13 cellular contexts compared by ENCODE assay signal in genomic region chr6:423062-423798, GRCh38. TPM values are rescaled to one million over a fixed set of nuclear protein-coding genes. Genes with fewer than 3 reads are reported as not detected.
DNase-seq lines count a peak whose midpoint lies in the region; TF ChIP-seq lines count a peak whose summit lies in the region.
"Had no signal": no experiment of that assay in that cellular context is flagged by ENCODE, and none has a peak within 500 bp of the region (broad histone marks: within the 10 kb centered on the region; RNA-seq: fewer than 3 reads in every experiment).

No MANE protein-coding gene starts in this region.

- H3K27me3 ChIP-seq in skeletal muscle satellite cell (ENCODE audit: control insufficient read depth, insufficient read depth, low read length) (peaks cover 4% of the 10 kb centered on the region), Karpas-422 (ENCODE audit: low read length) (no peaks in the 10 kb centered on the region)

- H4K20me1 ChIP-seq in Karpas-422 (ENCODE audit: insufficient read depth, low read depth, low read length), result no peaks in the 10 kb centered on the region

- H3K9me2 ChIP-seq in Karpas-422 (replicated peaks; ENCODE audit: insufficient read depth, low read length), result no peaks in the 10 kb centered on the region

- POLR2A ChIA-PET in HEK293 (lab: Yijun Ruan, JAX), result interaction anchor here (0.7 kb wide), 1 partner anchor 72 kb away, joined by 4 read pairs; no protein-coding TSS in a partner anchor

- peak overlapping the region; percentile 59 for H3K4me3 Mint-ChIP-seq in activated CD4-positive, alpha-beta T cell treated with anti-CD3 and anti-CD28 coated beads, Interleukin-2, amount 10 ng/mL, durations not matched to agents 24 days and 14 days
- no peak overlapping the region for H3K4me3 Mint-ChIP-seq in activated naive CD8-positive, alpha-beta T cell treated with anti-CD3 and anti-CD28 coated beads for 36 hours
- H3K4me3 Mint-ChIP-seq: HFFc6 had no signal

- H3K9me3 Mint-ChIP-seq in activated CD4-positive, alpha-beta T cell treated with anti-CD3 and anti-CD28 coated beads, Interleukin-2, amount 10 ng/mL, durations not matched to agents 24 days and 14 days, result peaks cover 11% of the 10 kb centered on the region
- H3K9me3 Mint-ChIP-seq in activated naive CD8-positive, alpha-beta T cell treated with anti-CD3 and anti-CD28 coated beads for 36 hours, result peaks cover 3% of the 10 kb centered on the region

- H3K9ac ChIP-seq in skeletal muscle satellite cell (ENCODE audit: low read depth, low read length) (peak overlapping the region; percentile 12), Karpas-422 (ENCODE audit: low read length) (no peak overlapping the region)

- no peaks in the 10 kb centered on the region for H3K4me1 ChIP-seq in HEK293 (ENCODE audit: control insufficient read depth, insufficient read depth, low read length)
- H3K4me1 ChIP-seq in skeletal muscle satellite cell (ENCODE audit: control insufficient read depth, insufficient read depth, low read length), result peaks cover 13% of the 10 kb centered on the region
- no peaks in the 10 kb centered on the region for H3K4me1 ChIP-seq in Karpas-422 (ENCODE audit: low read length)

- H3K4me3 ChIP-seq in HEK293 (ENCODE audit: low read depth, low read length) (no peak overlapping the region), skeletal muscle satellite cell (ENCODE audit: low read length) (no peak overlapping the region), Karpas-422 (ENCODE audit: low read length) (no peak overlapping the region)
- H3K4me3 ChIP-seq: SK-N-MC, skin epidermis had no signal

- CTCF ChIA-PET in HEK293 (lab: Yijun Ruan, JAX), result interaction anchor here (0.6 to 1.3 kb wide), 2 partner anchors 12 to 77 kb away, joined by 3 read pairs; no protein-coding TSS in a partner anchor

- no peaks in the 10 kb centered on the region for H3K79me2 ChIP-seq in Karpas-422 (ENCODE audit: low read length)

- H3K4me2 ChIP-seq in skeletal muscle satellite cell (ENCODE audit: low read length), result no peak overlapping the region
- no peak overlapping the region for H3K4me2 ChIP-seq in Karpas-422 (ENCODE audit: low read depth, low read length, poor library complexity, severe bottlenecking)

- H3K27ac Mint-ChIP-seq in activated CD4-positive, alpha-beta T cell treated with anti-CD3 and anti-CD28 coated beads, Interleukin-2, amount 10 ng/mL, durations not matched to agents 24 days and 14 days, result peak overlapping the region; percentile 91
- H3K27ac Mint-ChIP-seq in activated naive CD8-positive, alpha-beta T cell treated with anti-CD3 and anti-CD28 coated beads for 36 hours, result peak overlapping the region; percentile 87
- H3K27ac Mint-ChIP-seq: HFFc6 had no signal

- no peak for TF ChIP-seq CTCF in HEK293 (tag by site-specific recombination; IDR thresholded peaks at IDR 0.05)

- H3K36me3 Mint-ChIP-seq in activated CD4-positive, alpha-beta T cell treated with anti-CD3 and anti-CD28 coated beads, Interleukin-2, amount 10 ng/mL, durations not matched to agents 24 days and 14 days (ENCODE audit: low read depth), result peaks cover 4% of the 10 kb centered on the region
- H3K36me3 Mint-ChIP-seq in activated naive CD8-positive, alpha-beta T cell treated with anti-CD3 and anti-CD28 coated beads for 36 hours, result peaks cover 2% of the 10 kb centered on the region

- no peak overlapping the region for H3K27ac ChIP-seq in HEK293 (ENCODE audit: extremely low read depth, low read depth, low read length)
- H3K27ac ChIP-seq in Karpas-422 (ENCODE audit: low read length), result no peak overlapping the region
- H3K27ac ChIP-seq: SK-N-MC, skin epidermis had no signal

- intact Hi-C loops in activated CD4-positive, alpha-beta T cell treated with anti-CD3 and anti-CD28 coated beads, Interleukin-2, amount 10 ng/mL, durations not matched to agents 24 days and 14 days (cut with micrococcal nuclease), result loop anchor here (2.0 kb wide), 2 partner anchors 18 to 68 kb away; no protein-coding TSS in a partner anchor

- H2AFZ ChIP-seq in Karpas-422 (ENCODE audit: low read length), result no peak overlapping the region

- H3K4me1 Mint-ChIP-seq in activated CD4-positive, alpha-beta T cell treated with anti-CD3 and anti-CD28 coated beads, Interleukin-2, amount 10 ng/mL, durations not matched to agents 24 days and 14 days, result peaks cover 35% of the 10 kb centered on the region
- H3K4me1 Mint-ChIP-seq in activated naive CD8-positive, alpha-beta T cell treated with anti-CD3 and anti-CD28 coated beads for 36 hours, result peaks cover 24% of the 10 kb centered on the region

- no peaks in the 10 kb centered on the region for H3K36me3 ChIP-seq in HEK293 (ENCODE audit: control insufficient read depth in 2 of 2, insufficient read depth in 1 of 2, low read length in 2 of 2)
- no peaks in the 10 kb centered on the region for H3K36me3 ChIP-seq in skeletal muscle satellite cell (ENCODE audit: insufficient read depth, low read length)
- H3K36me3 ChIP-seq in Karpas-422 (ENCODE audit: insufficient read depth, low read length), result no peaks in the 10 kb centered on the region

- DNase-seq in activated CD4-positive, alpha-beta T cell treated with anti-CD3 and anti-CD28 coated beads, Interleukin-2, amount 10 ng/mL, durations not matched to agents 24 days and 14 days, result no peak
- DNase-seq in activated CD4-positive, alpha-beta T cell treated with anti-CD3 and anti-CD28 coated beads, Interleukin-2, amount 50 U/mL, for 4 hours, result no peak
- DNase-seq in activated naive CD8-positive, alpha-beta T cell treated with anti-CD3 and anti-CD28 coated beads for 36 hours, result no peak
- DNase-seq in NCI-H2196 (lab: John Stamatoyannopoulos, UW; ENCODE audit: unreplicated experiment) (no peak), 8988T (no peak), Karpas-422 (no peak)
- DNase-seq: nucleus accumbens had no signal

- no peaks in the 10 kb centered on the region for H3K27me3 Mint-ChIP-seq in activated CD4-positive, alpha-beta T cell treated with anti-CD3 and anti-CD28 coated beads, Interleukin-2, amount 10 ng/mL, durations not matched to agents 24 days and 14 days
- no peaks in the 10 kb centered on the region for H3K27me3 Mint-ChIP-seq in activated naive CD8-positive, alpha-beta T cell treated with anti-CD3 and anti-CD28 coated beads for 36 hours

- no peaks in the 10 kb centered on the region for H3K9me3 ChIP-seq in HEK293 (ENCODE audit: control insufficient read depth, insufficient read depth, low read depth, low read length)
- H3K9me3 ChIP-seq in skeletal muscle satellite cell (replicated peaks; ENCODE audit: low read length), result no peaks in the 10 kb centered on the region
- H3K9me3 ChIP-seq in Karpas-422 (ENCODE audit: low read length), result no peaks in the 10 kb centered on the region

TF ChIP-seq in HEK293, 187 proteins besides CTCF, POLR2A, EP300 and RAD21:
- TF ChIP-seq ZNF18 (tag by site-specific recombination; IDR thresholded peaks at IDR 0.05), result no peak
- 0 out of 2 replicates have a peak, but pooled peaks have one; percentile 6 for TF ChIP-seq ZNF335 (tag by site-specific recombination; conservative IDR thresholded peaks at IDR 0.05)
- no peak for TF ChIP-seq KLF7 (tag by site-specific recombination; IDR thresholded peaks at IDR 0.05; ENCODE audit: borderline replicate concordance)
- no peak for TF ChIP-seq ZBTB49 (tag by site-specific recombination; IDR thresholded peaks at IDR 0.05; ENCODE audit: low read depth)

RNA-seq across cellular contexts. Expression of gene IRF4, which starts 31.7 kb away (rescaled TPM):
- total RNA-seq in activated CD4-positive, alpha-beta T cell treated with anti-CD3 and anti-CD28 coated beads, Interleukin-2, amount 10 ng/mL, durations not matched to agents 24 days and 14 days, result 831 and 846 TPM in 2 replicates
- 100 to 1,000 TPM; 432 to 438 TPM for total RNA-seq in activated naive CD8-positive, alpha-beta T cell treated with anti-CD3 and anti-CD28 coated beads for 36 hours
- total RNA-seq in skeletal muscle satellite cell (2012; rRNA removed), result 0.22 and 4.8 TPM in 2 replicates
- not detected in 2 replicates for total RNA-seq in Karpas-422 (2014; rRNA removed; shearing (Covaris generic); ENCODE audit: low replicate concordance)
- total RNA-seq: frontal cortex, HFFc6 had no signal

Comparison
In these comparisons a context has a peak if more than half of its experiments do, and no peak if none do; other contexts are left out.
1. RNA of gene IRF4, which starts 31.7 kb away (total RNA-seq): 831 to 846 TPM in activated CD4-positive, alpha-beta T cell treated with anti-CD3 and anti-CD28 coated beads, Interleukin-2, amount 10 ng/mL, durations not matched to agents 24 days and 14 days and 432 to 438 TPM in activated naive CD8-positive, alpha-beta T cell treated with anti-CD3 and anti-CD28 coated beads for 36 hours; not detected in Karpas-422; every median in the first group is over 100 times any median in the second.